Comparison of ENCODE assay signal across 1 cellular context in genomic region chr14:50230601-50231474, GRCh38.
TF ChIP-seq lines count a peak whose summit lies in the region.

No MANE protein-coding gene starts in this region.

TF ChIP-seq in HepG2, 621 proteins besides CTCF, POLR2A, EP300 and RAD21 (continued from another document):
- no peak for TF ChIP-seq ZNF407 (CRISPR knock-in tag; IDR thresholded peaks at IDR 0.05; ENCODE audit: not compliant biosample characterization)
- 0 out of 2 replicates have a peak, but pooled peaks have one; percentile 20 for TF ChIP-seq GMEB1 (CRISPR knock-in tag; IDR thresholded peaks at IDR 0.05; ENCODE audit: borderline replicate concordance)
- TF ChIP-seq ZNF691 (CRISPR knock-in tag; IDR thresholded peaks at IDR 0.05; ENCODE audit: borderline replicate concordance, low read depth): no peak
- TF ChIP-seq ZNF235 (CRISPR knock-in tag; IDR thresholded peaks at IDR 0.05; ENCODE audit: borderline replicate concordance): no peak
- no peak for TF ChIP-seq KLF13 (CRISPR knock-in tag; IDR thresholded peaks at IDR 0.05)
- no peak for TF ChIP-seq MTERF4 (CRISPR knock-in tag; IDR thresholded peaks at IDR 0.05)
- TF ChIP-seq GZF1 (CRISPR knock-in tag; IDR thresholded peaks at IDR 0.05): no peak
- TF ChIP-seq ZNF841 (CRISPR knock-in tag; IDR thresholded peaks at IDR 0.05; ENCODE audit: borderline replicate concordance): no peak
- no peak for TF ChIP-seq ZNF878 (CRISPR knock-in tag; IDR thresholded peaks at IDR 0.05)
- TF ChIP-seq ZNF720 (CRISPR knock-in tag; IDR thresholded peaks at IDR 0.05): no peak
- TF ChIP-seq ZNF292 (CRISPR knock-in tag; IDR thresholded peaks at IDR 0.05; ENCODE audit: borderline replicate concordance, low read depth): no peak
- TF ChIP-seq, protein P1, sequence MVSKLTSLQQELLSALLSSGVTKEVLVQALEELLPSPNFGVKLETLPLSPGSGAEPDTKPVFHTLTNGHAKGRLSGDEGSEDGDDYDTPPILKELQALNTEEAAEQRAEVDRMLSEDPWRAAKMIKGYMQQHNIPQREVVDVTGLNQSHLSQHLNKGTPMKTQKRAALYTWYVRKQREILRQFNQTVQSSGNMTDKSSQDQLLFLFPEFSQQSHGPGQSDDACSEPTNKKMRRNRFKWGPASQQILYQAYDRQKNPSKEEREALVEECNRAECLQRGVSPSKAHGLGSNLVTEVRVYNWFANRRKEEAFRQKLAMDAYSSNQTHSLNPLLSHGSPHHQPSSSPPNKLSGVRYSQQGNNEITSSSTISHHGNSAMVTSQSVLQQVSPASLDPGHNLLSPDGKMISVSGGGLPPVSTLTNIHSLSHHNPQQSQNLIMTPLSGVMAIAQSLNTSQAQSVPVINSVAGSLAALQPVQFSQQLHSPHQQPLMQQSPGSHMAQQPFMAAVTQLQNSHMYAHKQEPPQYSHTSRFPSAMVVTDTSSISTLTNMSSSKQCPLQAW (CRISPR knock-in tag; IDR thresholded peaks at IDR 0.05): no peak
- TF ChIP-seq ZNF670 (CRISPR knock-in tag; IDR thresholded peaks at IDR 0.05; ENCODE audit: borderline replicate concordance): 0 out of 2 replicates have a peak, but pooled peaks have one; percentile 27
- no peak for TF ChIP-seq SMARCE1 (IDR thresholded peaks at IDR 0.05; ENCODE audit: borderline replicate concordance)
- no peak for TF ChIP-seq ZKSCAN8 (CRISPR knock-in tag; IDR thresholded peaks at IDR 0.05; ENCODE audit: borderline replicate concordance)
- TF ChIP-seq NCOA2 (CRISPR knock-in tag; IDR thresholded peaks at IDR 0.05): 0 out of 2 replicates have a peak, but pooled peaks have one; percentile 1
- TF ChIP-seq HNF4G (IDR thresholded peaks at IDR 0.05; ENCODE audit: borderline replicate concordance, low read depth, low read length): no peak
- TF ChIP-seq HNF4G (CRISPR knock-in tag; IDR thresholded peaks at IDR 0.05; ENCODE audit: borderline replicate concordance, low read depth): no peak
- no peak for TF ChIP-seq ZNF768 (CRISPR knock-in tag; IDR thresholded peaks at IDR 0.05)
- TF ChIP-seq, protein P2, sequence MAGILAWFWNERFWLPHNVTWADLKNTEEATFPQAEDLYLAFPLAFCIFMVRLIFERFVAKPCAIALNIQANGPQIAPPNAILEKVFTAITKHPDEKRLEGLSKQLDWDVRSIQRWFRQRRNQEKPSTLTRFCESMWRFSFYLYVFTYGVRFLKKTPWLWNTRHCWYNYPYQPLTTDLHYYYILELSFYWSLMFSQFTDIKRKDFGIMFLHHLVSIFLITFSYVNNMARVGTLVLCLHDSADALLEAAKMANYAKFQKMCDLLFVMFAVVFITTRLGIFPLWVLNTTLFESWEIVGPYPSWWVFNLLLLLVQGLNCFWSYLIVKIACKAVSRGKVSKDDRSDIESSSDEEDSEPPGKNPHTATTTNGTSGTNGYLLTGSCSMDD (CRISPR knock-in tag; IDR thresholded peaks at IDR 0.05): no peak
- TF ChIP-seq MTA3 (CRISPR knock-in tag; IDR thresholded peaks at IDR 0.05): no peak
- no peak for TF ChIP-seq ZNF251 (CRISPR knock-in tag; IDR thresholded peaks at IDR 0.05)
